Comparison of ENCODE assay signal across 22 cellular contexts in the genomic region with DNA sequence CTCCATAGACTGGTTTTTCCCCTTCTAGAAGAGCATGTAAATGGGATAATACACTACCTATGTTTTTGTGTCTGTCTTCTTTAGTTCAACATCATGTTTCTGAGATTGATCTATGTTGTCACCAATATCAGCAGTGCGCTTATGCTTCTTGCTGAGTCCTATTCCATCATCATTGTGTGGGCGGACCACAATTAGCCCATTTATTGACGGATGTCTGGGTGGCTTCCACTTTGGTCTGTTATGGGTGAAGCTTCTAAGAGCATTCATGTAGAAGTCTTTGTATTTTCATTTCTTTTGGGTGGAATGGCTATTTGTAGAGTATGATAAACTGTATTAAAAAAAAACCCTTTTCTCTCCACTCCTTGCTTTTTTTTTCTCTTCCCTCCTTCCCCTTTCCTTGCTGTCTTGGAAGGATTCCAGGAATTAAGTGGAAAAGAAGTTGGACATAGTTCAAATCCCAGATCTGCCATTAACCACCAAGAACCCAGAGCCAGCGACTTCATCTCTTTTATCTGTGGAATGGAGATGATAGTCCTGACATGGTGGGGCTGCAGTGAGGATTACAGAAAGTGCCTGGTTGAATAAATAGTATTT. TPM values are rescaled to one million over a fixed set of nuclear protein-coding genes. Genes with fewer than 3 reads are reported as not detected.
A peak's percentile ranks its signal among the peaks of the same experiment; 100 is the strongest.
DNase-seq lines count a peak whose midpoint lies in the region; ATAC-seq and TF ChIP-seq lines count a peak whose summit lies in the region.
"Had no signal": no experiment of that assay in that cellular context is flagged by ENCODE, and none has a peak within 500 bp of the region (broad histone marks: within the 10 kb centered on the region; RNA-seq: fewer than 3 reads in every experiment).

No MANE protein-coding gene starts in this region.

- no peak overlapping the region; a peak in 1 of 20 replicates for H3K4me3 ChIP-seq in BLaER1 treated with 17β-estradiol and CSF1 and Interleukin-3, amounts not matched to agents 10 nM and 100 nM
- H3K4me3 ChIP-seq in body of pancreas, result no peak overlapping the region
- no peak overlapping the region for H3K4me3 ChIP-seq in lower lobe of right lung
- H3K4me3 ChIP-seq: esophagus squamous epithelium, HAP-1, MG63, suprapubic skin, vagina had no signal

- H3K4me1 ChIP-seq in BLaER1 treated with 17β-estradiol and CSF1 and Interleukin-3, amounts not matched to agents 10 nM and 100 nM, result peaks cover 14 to 81% (median 60%) of the 10 kb centered on the region in 10 experiments; a peak in 18 of 20 replicates
- H3K4me1 ChIP-seq in body of pancreas (peaks cover 53% of the 10 kb centered on the region), lower lobe of right lung (peaks cover 59% of the 10 kb centered on the region)
- H3K4me1 ChIP-seq: parathyroid adenoma had no signal

- peak overlapping the region in 7 of 11 experiments; percentile 5 to 85 (median 65); a peak in 9 of 22 replicates for H3K9ac ChIP-seq in BLaER1 treated with 17β-estradiol and CSF1 and Interleukin-3, amounts not matched to agents 10 nM and 100 nM
- H3K9ac ChIP-seq: parathyroid adenoma had no signal

- no peaks in the 10 kb centered on the region for H4K20me1 ChIP-seq in BLaER1 treated with 17β-estradiol and CSF1 and Interleukin-3, amounts not matched to agents 10 nM and 100 nM

- peak overlapping the region in 10 of 11 experiments; percentile 52 to 97 (median 80); a peak in 18 of 22 replicates for H3K4me2 ChIP-seq in BLaER1 treated with 17β-estradiol and CSF1 and Interleukin-3, amounts not matched to agents 10 nM and 100 nM

- ATAC-seq in body of pancreas (no peak), lower lobe of right lung (no peak), GM21737 (IDR thresholded peaks at IDR 0.05; ENCODE audit: unreplicated experiment) (no peak)
- ATAC-seq: activated CD8-positive, alpha-beta memory T cell treated with anti-CD3 and anti-CD28 coated beads, Interleukin-2, amount 10 ng/mL, durations not matched to agents 7 days and 5 days; CD8-positive, alpha-beta T cell had no signal

- H3K27me3 ChIP-seq in BLaER1 treated with 17β-estradiol and CSF1 and Interleukin-3, amounts not matched to agents 10 nM and 100 nM, result no peaks in the 10 kb centered on the region
- H3K27me3 ChIP-seq in body of pancreas (no peaks in the 10 kb centered on the region), lower lobe of right lung (ENCODE audit: low read depth) (no peaks in the 10 kb centered on the region)
- H3K27me3 ChIP-seq: MG63, suprapubic skin, vagina had no signal

- H3K9me3 ChIP-seq in BLaER1 treated with 17β-estradiol and CSF1 and Interleukin-3, amounts not matched to agents 10 nM and 100 nM (replicated peaks in 1 of 11), result peaks cover 0 to 11% (median 0%) of the 10 kb centered on the region in 11 experiments; a peak in 2 of 22 replicates
- no peaks in the 10 kb centered on the region for H3K9me3 ChIP-seq in body of pancreas
- no peaks in the 10 kb centered on the region for H3K9me3 ChIP-seq in lower lobe of right lung
- H3K9me3 ChIP-seq: esophagus squamous epithelium, HAP-1, MG63, suprapubic skin, vagina had no signal

- TF ChIP-seq CTCF in body of pancreas (IDR thresholded peaks at IDR 0.05), result no peak
- no peak for TF ChIP-seq CTCF in lower lobe of right lung (IDR thresholded peaks at IDR 0.05)

- H3K36me3 ChIP-seq in BLaER1 treated with 17β-estradiol and CSF1 and Interleukin-3, amounts not matched to agents 10 nM and 100 nM, result no peaks in the 10 kb centered on the region
- H3K36me3 ChIP-seq in body of pancreas (replicated peaks in 1 of 2; ENCODE audit: insufficient read depth in 1 of 2, low read depth in 2 of 2), result no peaks in the 10 kb centered on the region
- H3K36me3 ChIP-seq in lower lobe of right lung, result no peaks in the 10 kb centered on the region
- H3K36me3 ChIP-seq: esophagus squamous epithelium, HAP-1, MG63, suprapubic skin, vagina had no signal

- 42 to 52% methylated on average over 4 of the region's 4 CpGs for WGBS in body of pancreas, 2 donors

- TF ChIP-seq POLR2A in body of pancreas (IDR thresholded peaks at IDR 0.05), result no peak

- peak overlapping the region in 10 of 11 experiments; percentile 76 to 97 (median 88); a peak in 19 of 22 replicates for H3K27ac ChIP-seq in BLaER1 treated with 17β-estradiol and CSF1 and Interleukin-3, amounts not matched to agents 10 nM and 100 nM
- H3K27ac ChIP-seq in body of pancreas (peak overlapping the region in 3 of 4 donors; percentile 56 to 79 (median 78)), lower lobe of right lung (peak overlapping the region; percentile 73)
- H3K27ac ChIP-seq: esophagus squamous epithelium, parathyroid adenoma, suprapubic skin had no signal

- intact Hi-C loops in body of pancreas (cut with DNase I), result no loop called here
- intact Hi-C loops in lower lobe of right lung (cut with DNase I), result no loop called here

- DNase-seq in COLO668 (lab: John Stamatoyannopoulos, UW; ENCODE audit: unreplicated experiment) (peak; percentile 21), body of pancreas (no peak), lower lobe of right lung (no peak), NCI-H2227 treated with DMSO at 0.1 percent for 48 hours (lab: John Stamatoyannopoulos, UW) (no peak), NCI-H524 (lab: John Stamatoyannopoulos, UW) (no peak)
- DNase-seq: activated B cell treated with CpG ODN at 0.5 μM for 24 hours; activated CD8-positive, alpha-beta memory T cell treated with anti-CD3 and anti-CD28 coated beads, Interleukin-2, amount 10 ng/mL, durations not matched to agents 7 days and 5 days; CD8-positive, alpha-beta T cell; esophagus squamous epithelium; natural killer cell; NCI-H1436 treated with DMSO at 0.1 percent for 48 hours; NCI-H2171; T-helper 9 cell had no signal

RNA-seq across cellular contexts. Expression of gene SERPINA1, which starts 7.0 kb away (rescaled TPM):
- total RNA-seq in body of pancreas (10 to 100 TPM; 77.8 to 86.4 TPM), lower lobe of right lung (994 TPM)

RNA-seq across cellular contexts. Expression of gene SERPINA2, which starts 28.9 kb away (rescaled TPM):
- not detected for total RNA-seq in body of pancreas
- not detected for total RNA-seq in lower lobe of right lung
- total RNA-seq: activated B cell treated with CpG ODN at 0.5 μM for 24 hours; activated CD8-positive, alpha-beta memory T cell treated with anti-CD3 and anti-CD28 coated beads, Interleukin-2, amount 10 ng/mL, durations not matched to agents 7 days and 5 days; activated T-helper 2 cell treated with anti-CD3 and anti-CD28 coated beads, Interferon-gamma antibody, Interleukin-2, Interleukin-4, amounts not matched to agents 10 μg/mL and 5 μg/mL and 100 μg/mL, durations not matched to agents 14 hours and 24 hours and 36 hours; CD8-positive, alpha-beta T cell; esophagus squamous epithelium; kidney epithelial cell; natural killer cell; suprapubic skin; vagina had no signal

RNA-seq across cellular contexts. Expression of gene SERPINA11, which starts 57.2 kb away (rescaled TPM):
- total RNA-seq in body of pancreas (not detected), lower lobe of right lung (not detected)
- total RNA-seq: activated B cell treated with CpG ODN at 0.5 μM for 24 hours; activated CD8-positive, alpha-beta memory T cell treated with anti-CD3 and anti-CD28 coated beads, Interleukin-2, amount 10 ng/mL, durations not matched to agents 7 days and 5 days; activated T-helper 2 cell treated with anti-CD3 and anti-CD28 coated beads, Interferon-gamma antibody, Interleukin-2, Interleukin-4, amounts not matched to agents 10 μg/mL and 5 μg/mL and 100 μg/mL, durations not matched to agents 14 hours and 24 hours and 36 hours; CD8-positive, alpha-beta T cell; esophagus squamous epithelium; kidney epithelial cell; natural killer cell; suprapubic skin; vagina had no signal

Comparison
In these comparisons a context has a peak if more than half of its experiments do, and no peak if none do; other contexts are left out.
1. RNA of gene SERPINA1, which starts 7.0 kb away (total RNA-seq): 994 TPM in lower lobe of right lung (single experiment); 77.8 to 86.4 TPM in body of pancreas; every median in the first group is over 10 times any median in the second.
2. Peak in every context shown above with its lines, with median percentiles within 50 percentile points of each other: H3K27ac ChIP-seq.